In genomic region chr12:57610553-57611115, GRCh38 we compare ENCODE assay signal across 8 cellular contexts. TPM values are rescaled to one million over a fixed set of nuclear protein-coding genes. Genes with fewer than 3 reads are reported as not detected.
DNase-seq lines count a peak whose midpoint lies in the region; ATAC-seq, FAIRE-seq and TF ChIP-seq lines count a peak whose summit lies in the region.

No MANE protein-coding gene starts in this region.

- H3K4me3 ChIP-seq in A549 (peak overlapping the region; percentile 61), HUES64 (ENCODE audit: low read length) (peak overlapping the region; percentile 78), ectodermal cell (ENCODE audit: insufficient read depth, low read depth, low read length) (peak overlapping the region; percentile 63), mucosa of stomach (ENCODE audit: low read length) (peak overlapping the region; percentile 12)

- in situ Hi-C loops in KBM-7 (cut with MboI; ENCODE audit: low pct_unique_long_range_greater_than_20kb, low sequenced_read_pairs) = no loop called here

- peak overlapping the region; percentile 85 for H3K4me2 ChIP-seq in A549

- no peak for TF ChIP-seq RAD21 in A549 (conservative IDR thresholded peaks at IDR 0.05 in 1 of 2, IDR thresholded peaks at IDR 0.05 in 1 of 2)

- CTCF ChIA-PET in A549 (lab: Yijun Ruan, JAX) = interaction anchor here (0.8 to 20.9 kb wide), 5 partner anchors 10 to 29 kb away, joined by 3 to 336 read pairs (median 10); no protein-coding TSS in a partner anchor

- H3K27me3 ChIP-seq in HUES64 (ENCODE audit: insufficient read depth, low read length) (peaks cover 33% of the 10 kb centered on the region), ectodermal cell (ENCODE audit: control insufficient read depth, insufficient read depth, low read length, poor library complexity, severe bottlenecking) (peaks cover 23% of the 10 kb centered on the region), mucosa of stomach (ENCODE audit: control insufficient read depth, insufficient read depth, low read length) (peaks cover 53% of the 10 kb centered on the region)

- no peak for TF ChIP-seq POLR2A in A549 (IDR thresholded peaks at IDR 0.05; ENCODE audit: low read length)

- POLR2A ChIA-PET in A549 (lab: Yijun Ruan, JAX) = interaction anchor here (0.6 to 1.1 kb wide), 2 partner anchors 19 to 83 kb away, joined by 4 to 9 read pairs; partner anchors contain the start of gene PIP4K2C

- TF ChIP-seq CTCF in A549 (IDR thresholded peaks at IDR 0.05) = no peak

- H3K9ac ChIP-seq in HUES64 (ENCODE audit: low read depth, low read length) (no peak overlapping the region), mucosa of stomach (ENCODE audit: low read length) (peak overlapping the region; percentile 65)

- H3K9me3 ChIP-seq in A549 (no peaks in the 10 kb centered on the region), HUES64 (ENCODE audit: insufficient read depth, low read depth, low read length) (no peaks in the 10 kb centered on the region), ectodermal cell (ENCODE audit: control insufficient read depth, low read length) (no peaks in the 10 kb centered on the region), mucosa of stomach (ENCODE audit: control insufficient read depth, low read length) (no peaks in the 10 kb centered on the region)

- H3K4me1 ChIP-seq in A549 (peaks cover 11% of the 10 kb centered on the region; the same call in 2 of the 3 replicates), HUES64 (ENCODE audit: insufficient read depth, low read length) (peaks cover 21% of the 10 kb centered on the region), ectodermal cell (ENCODE audit: control insufficient read depth, insufficient read depth, low read length) (peaks cover 10% of the 10 kb centered on the region), mucosa of stomach (ENCODE audit: control insufficient read depth, insufficient read depth, low read length) (peaks cover 15% of the 10 kb centered on the region)

- 75% methylated on average over 30 of the region's 30 CpGs for WGBS in A549 (ENCODE audit: missing lambda C conversion rate)
- WGBS in HUES64 = under 1% methylated on average over 30 of the region's 30 CpGs
- 0 to 1% methylated on average over 30 of the region's 30 CpGs for WGBS in ectodermal cell, 2 experiments

- H3K27ac ChIP-seq in A549 = peak overlapping the region; percentile 81 to 95
- no peak overlapping the region for H3K27ac ChIP-seq in HUES64 (ENCODE audit: low read depth, low read length)
- no peak overlapping the region for H3K27ac ChIP-seq in ectodermal cell (ENCODE audit: insufficient read depth, low read depth, low read length, poor library complexity, severe bottlenecking)

- ATAC-seq in A549 = no peak
- ATAC-seq in GM21529 (IDR thresholded peaks at IDR 0.05; ENCODE audit: unreplicated experiment) = no peak
- ATAC-seq in HG03045 (IDR thresholded peaks at IDR 0.05; ENCODE audit: unreplicated experiment) = no peak

- no peak for DNase-seq in A549 (ENCODE audit: low read depth in 1 of 2, low spot score in 1 of 2)
- DNase-seq in stimulated activated CD8-positive, alpha-beta memory T cell treated with anti-CD3 and anti-CD28 coated beads, Interleukin-4, amount 100 ng/mL, for 48 hours = no peak
- DNase-seq in KBM-7 = no peak

- no peak for FAIRE-seq in A549 (lab: Jason Lieb, UNC)

- no peak for TF ChIP-seq EP300 in A549 (IDR thresholded peaks at IDR 0.05)

- peaks cover 25% of the 10 kb centered on the region for H3K36me3 ChIP-seq in HUES64 (ENCODE audit: insufficient read depth, low read length)
- peaks cover 4% of the 10 kb centered on the region for H3K36me3 ChIP-seq in ectodermal cell (ENCODE audit: control insufficient read depth, insufficient read depth, low read length)
- no peaks in the 10 kb centered on the region for H3K36me3 ChIP-seq in mucosa of stomach (ENCODE audit: control insufficient read depth, insufficient read depth, low read length)

TF ChIP-seq in A549, 52 proteins besides CTCF, POLR2A, EP300 and RAD21:
- TF ChIP-seq CBX2 (IDR thresholded peaks at IDR 0.05; ENCODE audit: borderline replicate concordance, low read depth) = no peak

RNA-seq across cellular contexts. Expression of gene ARHGEF25, which starts 0.6 kb away (rescaled TPM):
- 9.3 and 9.9 TPM in 2 replicates for polyA plus RNA-seq in A549 (2011; rRNA removed)
- 8.2 and 9.6 TPM in 2 replicates for polyA plus RNA-seq in A549 (2012; cell fraction: cytosol; rRNA removed)
- 21.2 and 25.6 TPM in 2 replicates for polyA plus RNA-seq in A549 (2012; cell fraction: nucleus; rRNA removed)
- polyA plus RNA-seq in A549 (2017; fragmentation: RNase III; extraction: RNeasy Plus Mini Kit Qiagen cat#74134 plus additional on column Dnase treatment) = 8.0 to 13.8 TPM (median 11.9 TPM) in 3 replicates
- 5.6 and 9.4 TPM in 2 replicates for polyA minus RNA-seq in A549 (2011; rRNA and poly(A)+ RNA removed)
- 15.7 TPM for polyA plus RNA-seq in HUES64 (2013, experiment 1 of 2)
- polyA plus RNA-seq in HUES64 (2013, experiment 2 of 2) = 20.7 TPM
- polyA plus RNA-seq in ectodermal cell (2013, experiment 1 of 4) = 44.2 TPM
- 44.4 TPM for polyA plus RNA-seq in ectodermal cell (2013, experiment 2 of 4)
- polyA plus RNA-seq in ectodermal cell (2013, experiment 3 of 4) = 36.2 TPM
- polyA plus RNA-seq in ectodermal cell (2013, experiment 4 of 4) = 40.9 TPM

RNA-seq across cellular contexts. Expression of gene DTX3, which starts 6.0 kb away (rescaled TPM):
- polyA plus RNA-seq in A549 (2011; rRNA removed) (21.7 and 29.6 TPM in 2 replicates), A549 (2017; fragmentation: RNase III; extraction: RNeasy Plus Mini Kit Qiagen cat#74134 plus additional on column Dnase treatment) (18.1 to 26.2 TPM (median 24.7 TPM) in 3 replicates)
- 25.2 and 28.8 TPM in 2 replicates for polyA plus RNA-seq in A549 (2012; cell fraction: cytosol; rRNA removed)
- polyA plus RNA-seq in A549 (2012; cell fraction: nucleus; rRNA removed) = 113 and 120 TPM in 2 replicates
- 17.1 and 17.7 TPM in 2 replicates for polyA minus RNA-seq in A549 (2011; rRNA and poly(A)+ RNA removed)
- 44.3 TPM for polyA plus RNA-seq in HUES64 (2013, experiment 1 of 2)
- polyA plus RNA-seq in HUES64 (2013, experiment 2 of 2) = 48.2 TPM
- 103 TPM for polyA plus RNA-seq in ectodermal cell (2013, experiment 1 of 4)
- 109 TPM for polyA plus RNA-seq in ectodermal cell (2013, experiment 2 of 4)
- 99.4 TPM for polyA plus RNA-seq in ectodermal cell (2013, experiment 3 of 4)
- polyA plus RNA-seq in ectodermal cell (2013, experiment 4 of 4) = 114 TPM

RNA-seq across cellular contexts. Expression of gene PIP4K2C, which starts 19.6 kb away (rescaled TPM):
- 60.9 and 62.9 TPM in 2 replicates for polyA plus RNA-seq in A549 (2011; rRNA removed)
- polyA plus RNA-seq in A549 (2012; cell fraction: cytosol; rRNA removed) = 22.6 and 29.7 TPM in 2 replicates
- 17.0 and 22.1 TPM in 2 replicates for polyA plus RNA-seq in A549 (2012; cell fraction: nucleus; rRNA removed)
- polyA plus RNA-seq in A549 (2017; fragmentation: RNase III; extraction: RNeasy Plus Mini Kit Qiagen cat#74134 plus additional on column Dnase treatment) = 30.5 to 35.7 TPM (median 35.3 TPM) in 3 replicates
- polyA minus RNA-seq in A549 (2011; rRNA and poly(A)+ RNA removed) = 29.9 and 32.3 TPM in 2 replicates
- polyA plus RNA-seq in HUES64 (2013, experiment 1 of 2) = 19.0 TPM
- 17.6 TPM for polyA plus RNA-seq in HUES64 (2013, experiment 2 of 2)
- 26.4 TPM for polyA plus RNA-seq in ectodermal cell (2013, experiment 1 of 4)
- 27.3 TPM for polyA plus RNA-seq in ectodermal cell (2013, experiment 2 of 4)
- 17.6 TPM for polyA plus RNA-seq in ectodermal cell (2013, experiment 3 of 4)
- 19.5 TPM for polyA plus RNA-seq in ectodermal cell (2013, experiment 4 of 4)

RNA-seq across cellular contexts. Expression of gene B4GALNT1, which starts 22.4 kb away (rescaled TPM):
- polyA plus RNA-seq in A549 (2011; rRNA removed) (25.7 and 27.0 TPM in 2 replicates), A549 (2017; fragmentation: RNase III; extraction: RNeasy Plus Mini Kit Qiagen cat#74134 plus additional on column Dnase treatment) (33.2 to 35.1 TPM (median 33.4 TPM) in 3 replicates)
- 54.1 and 77.8 TPM in 2 replicates for polyA plus RNA-seq in A549 (2012; cell fraction: cytosol; rRNA removed)
- 109 and 163 TPM in 2 replicates for polyA plus RNA-seq in A549 (2012; cell fraction: nucleus; rRNA removed)
- 31.2 and 40.5 TPM in 2 replicates for polyA minus RNA-seq in A549 (2011; rRNA and poly(A)+ RNA removed)
- polyA plus RNA-seq in HUES64 (2013, experiment 1 of 2) = 1.8 TPM
- polyA plus RNA-seq in HUES64 (2013, experiment 2 of 2) = 1.5 TPM
- 4.7 TPM for polyA plus RNA-seq in ectodermal cell (2013, experiment 1 of 4)
- polyA plus RNA-seq in ectodermal cell (2013, experiment 2 of 4) = 2.7 TPM
- 2.9 TPM for polyA plus RNA-seq in ectodermal cell (2013, experiment 3 of 4)
- polyA plus RNA-seq in ectodermal cell (2013, experiment 4 of 4) = 2.4 TPM

Comparison
In these comparisons a context has a peak if more than half of its experiments do, and no peak if none do; other contexts are left out.
1. H3K27ac ChIP-seq: peak in A549 (2 of 2); none in HUES64 (single experiment) and ectodermal cell (single experiment).
2. H3K4me3 ChIP-seq: peak in every context shown above with its lines; median percentile 78 in HUES64; 63 in ectodermal cell; 61 in A549; 12 in mucosa of stomach.